Comparison of ENCODE assay signal across 8 cellular contexts in genomic region chr1:1614204-1614953, GRCh38. TPM values are rescaled to one million over a fixed set of nuclear protein-coding genes. Genes with fewer than 3 reads are reported as not detected.
DNase-seq lines count a peak whose midpoint lies in the region; ATAC-seq, FAIRE-seq and TF ChIP-seq lines count a peak whose summit lies in the region.

No MANE protein-coding gene starts in this region.

- TF ChIP-seq RAD21 in A549 (conservative IDR thresholded peaks at IDR 0.05 in 1 of 2, IDR thresholded peaks at IDR 0.05 in 1 of 2) = no peak

- H3K4me3 Mint-ChIP-seq in T-helper 2 cell treated with Interferon-gamma antibody and Interleukin-4, amounts not matched to agents 5 μg/mL and 100 μg/mL, for 36 hours = peak overlapping the region; percentile 91

- peaks cover 2% of the 10 kb centered on the region for H3K36me3 Mint-ChIP-seq in T-helper 2 cell treated with Interferon-gamma antibody and Interleukin-4, amounts not matched to agents 5 μg/mL and 100 μg/mL, for 36 hours (ENCODE audit: low read depth)

- no peak for TF ChIP-seq EP300 in A549 (IDR thresholded peaks at IDR 0.05)

- CTCF ChIA-PET in A549 (lab: Yijun Ruan, JAX) = interaction anchor here (1.2 to 2.7 kb wide), 2 partner anchors 17 to 22 kb away, joined by 5 to 9 read pairs; no protein-coding TSS in a partner anchor

- no peak for DNase-seq in A549 (ENCODE audit: low read depth in 1 of 2, low spot score in 1 of 2)
- peak; percentile 73 for DNase-seq in T-helper 2 cell treated with Interferon-gamma antibody and Interleukin-4, amounts not matched to agents 5 μg/mL and 100 μg/mL, for 36 hours (ENCODE audit: low spot score)
- peak; percentile 70 for DNase-seq in central memory CD4-positive, alpha-beta T cell
- peak; percentile 61 for DNase-seq in left kidney (ENCODE audit: low read depth, low spot score)
- DNase-seq in stimulated activated CD4-positive, alpha-beta T cell treated with anti-CD3 and anti-CD28 coated beads, Interleukin-4, amount 100 ng/mL, for 1 hour = peak; percentile 59
- DNase-seq in NCI-H2029 treated with DMSO at 0.1 percent for 48 hours (lab: John Stamatoyannopoulos, UW) = no peak
- no peak for DNase-seq in amniotic stem cell (lab: John Stamatoyannopoulos, UW)

- TF ChIP-seq CTCF in A549 (IDR thresholded peaks at IDR 0.05) = no peak

- peak overlapping the region; percentile 89 for H3K4me2 ChIP-seq in A549

- H3K4me3 ChIP-seq in A549 = peak overlapping the region; percentile 79

- H3K9me3 ChIP-seq in A549 = no peaks in the 10 kb centered on the region

- ATAC-seq in A549 (peak in 1 of 2 experiments; percentile 5; a peak in 2 of 6 replicates), HG03354 (IDR thresholded peaks at IDR 0.05; ENCODE audit: poor library complexity, severe bottlenecking, unreplicated experiment) (peak; percentile 2)

- WGBS in A549 (ENCODE audit: missing lambda C conversion rate) = 26% methylated on average over 30 of the region's 30 CpGs

- peak overlapping the region; percentile 95 for H3K27ac Mint-ChIP-seq in T-helper 2 cell treated with Interferon-gamma antibody and Interleukin-4, amounts not matched to agents 5 μg/mL and 100 μg/mL, for 36 hours

- H3K27ac ChIP-seq in A549 = peak overlapping the region; percentile 98 to 99; a peak in 5 of 6 replicates

- TF ChIP-seq POLR2A in A549 (IDR thresholded peaks at IDR 0.05; ENCODE audit: low read length) = no peak

- peaks cover 26% of the 10 kb centered on the region for H3K4me1 Mint-ChIP-seq in T-helper 2 cell treated with Interferon-gamma antibody and Interleukin-4, amounts not matched to agents 5 μg/mL and 100 μg/mL, for 36 hours (ENCODE audit: low read depth)

- no peaks in the 10 kb centered on the region for H3K9me3 Mint-ChIP-seq in T-helper 2 cell treated with Interferon-gamma antibody and Interleukin-4, amounts not matched to agents 5 μg/mL and 100 μg/mL, for 36 hours

- POLR2A ChIA-PET in A549 (lab: Yijun Ruan, JAX) = interaction anchor here (0.6 kb wide), 1 partner anchor 44 kb away, joined by 9 read pairs; no protein-coding TSS in a partner anchor

- H3K27me3 Mint-ChIP-seq in T-helper 2 cell treated with Interferon-gamma antibody and Interleukin-4, amounts not matched to agents 5 μg/mL and 100 μg/mL, for 36 hours (ENCODE audit: low read depth) = no peaks in the 10 kb centered on the region

- H3K4me1 ChIP-seq in A549 = peaks cover 17% of the 10 kb centered on the region

- no peak for FAIRE-seq in A549 (lab: Jason Lieb, UNC)

TF ChIP-seq in A549, 52 proteins besides CTCF, POLR2A, EP300 and RAD21 (continues in another document):
- TF ChIP-seq HDAC2 (IDR thresholded peaks at IDR 0.05) (no peak), KDM5A (IDR thresholded peaks at IDR 0.05) (no peak), EHF (CRISPR knock-in tag; IDR thresholded peaks at IDR 0.05) (no peak), E2F6 (IDR thresholded peaks at IDR 0.05; ENCODE audit: borderline replicate concordance, low read depth) (no peak), CHD2 (IDR thresholded peaks at IDR 0.05; ENCODE audit: low read length, partially characterized antibody) (no peak), REST (IDR thresholded peaks at IDR 0.05) (no peak), HOXB5 (CRISPR knock-in tag; IDR thresholded peaks at IDR 0.05) (no peak), FOSL2 (IDR thresholded peaks at IDR 0.05) (no peak), FOSL2 (CRISPR knock-in tag; IDR thresholded peaks at IDR 0.05) (no peak), HOXB13 (CRISPR knock-in tag; IDR thresholded peaks at IDR 0.05; ENCODE audit: low read depth) (no peak), SMC3 (IDR thresholded peaks at IDR 0.05) (no peak), ELK1 (IDR thresholded peaks at IDR 0.05; ENCODE audit: low read depth, low read length) (no peak), RFX5 (IDR thresholded peaks at IDR 0.05) (no peak), CBX2 (IDR thresholded peaks at IDR 0.05; ENCODE audit: borderline replicate concordance, low read depth) (no peak), MAFK (IDR thresholded peaks at IDR 0.05; ENCODE audit: partially characterized antibody) (no peak)

RNA-seq across cellular contexts. Expression of gene MIB2, which starts 0.9 kb away (rescaled TPM):
- polyA plus RNA-seq in A549 (2011; rRNA removed) = 4.9 and 5.1 TPM in 2 replicates
- 16.6 and 23.4 TPM in 2 replicates for polyA plus RNA-seq in A549 (2012; cell fraction: cytosol; rRNA removed)
- 132 and 216 TPM in 2 replicates for polyA plus RNA-seq in A549 (2012; cell fraction: nucleus; rRNA removed)
- polyA plus RNA-seq in A549 (2017; fragmentation: RNase III; extraction: RNeasy Plus Mini Kit Qiagen cat#74134 plus additional on column Dnase treatment) = 15.7 to 21.9 TPM (median 20.0 TPM) in 3 replicates
- polyA minus RNA-seq in A549 (2011; rRNA and poly(A)+ RNA removed) = 4.6 and 6.2 TPM in 2 replicates

RNA-seq across cellular contexts. Expression of gene FNDC10, which starts 14.4 kb away (rescaled TPM):
- polyA plus RNA-seq in A549 (2011; rRNA removed) (0.56 and 0.77 TPM in 2 replicates), A549 (2017; fragmentation: RNase III; extraction: RNeasy Plus Mini Kit Qiagen cat#74134 plus additional on column Dnase treatment) (2.7 to 4.2 TPM (median 4.0 TPM) in 3 replicates)
- polyA plus RNA-seq in A549 (2012; cell fraction: cytosol; rRNA removed) = 2.5 and 4.5 TPM in 2 replicates
- 3.3 and 3.9 TPM in 2 replicates for polyA plus RNA-seq in A549 (2012; cell fraction: nucleus; rRNA removed)
- polyA minus RNA-seq in A549 (2011; rRNA and poly(A)+ RNA removed) = 0.54 and 0.92 TPM in 2 replicates

RNA-seq across cellular contexts. Expression of gene MMP23B, which starts 17.6 kb away (rescaled TPM):
- polyA plus RNA-seq in A549 (2011; rRNA removed) (not detected in 2 replicates), A549 (2017; fragmentation: RNase III; extraction: RNeasy Plus Mini Kit Qiagen cat#74134 plus additional on column Dnase treatment) (0.66 to 1.0 TPM (median 0.84 TPM) in 3 replicates)
- 0.45 and 0.52 TPM in 2 replicates for polyA plus RNA-seq in A549 (2012; cell fraction: cytosol; rRNA removed)
- polyA plus RNA-seq in A549 (2012; cell fraction: nucleus; rRNA removed) = 3.9 and 4.0 TPM in 2 replicates
- polyA minus RNA-seq in A549 (2011; rRNA and poly(A)+ RNA removed) = 0.50 TPM in 1 of 2 replicates, not detected in the other

RNA-seq across cellular contexts. Expression of gene SSU72, which starts 39.7 kb away (rescaled TPM):
- polyA plus RNA-seq in A549 (2011; rRNA removed) = 80.4 and 101 TPM in 2 replicates
- polyA plus RNA-seq in A549 (2012; cell fraction: cytosol; rRNA removed) = 81.9 and 83.1 TPM in 2 replicates
- 55.0 and 77.6 TPM in 2 replicates for polyA plus RNA-seq in A549 (2012; cell fraction: nucleus; rRNA removed)
- polyA plus RNA-seq in A549 (2017; fragmentation: RNase III; extraction: RNeasy Plus Mini Kit Qiagen cat#74134 plus additional on column Dnase treatment) = 75.1 to 78.3 TPM (median 75.3 TPM) in 3 replicates
- 64.7 and 66.7 TPM in 2 replicates for polyA minus RNA-seq in A549 (2011; rRNA and poly(A)+ RNA removed)

RNA-seq across cellular contexts. Expression of gene CDK11B, which starts 44.4 kb away (rescaled TPM):
- polyA plus RNA-seq in A549 (2011; rRNA removed) (7.6 and 11.3 TPM in 2 replicates), A549 (2017; fragmentation: RNase III; extraction: RNeasy Plus Mini Kit Qiagen cat#74134 plus additional on column Dnase treatment) (33.8 to 35.0 TPM (median 33.8 TPM) in 3 replicates)
- 11.0 and 12.3 TPM in 2 replicates for polyA plus RNA-seq in A549 (2012; cell fraction: cytosol; rRNA removed)
- polyA plus RNA-seq in A549 (2012; cell fraction: nucleus; rRNA removed) = 22.1 and 34.8 TPM in 2 replicates
- polyA minus RNA-seq in A549 (2011; rRNA and poly(A)+ RNA removed) = 4.3 and 4.8 TPM in 2 replicates

Comparison
In these comparisons a context has a peak if more than half of its experiments do, and no peak if none do; other contexts are left out.
1. DNase-seq: peak in T-helper 2 cell treated with Interferon-gamma antibody and Interleukin-4, amounts not matched to agents 5 μg/mL and 100 μg/mL, for 36 hours (single experiment), central memory CD4-positive, alpha-beta T cell (single experiment), left kidney (single experiment) and stimulated activated CD4-positive, alpha-beta T cell treated with anti-CD3 and anti-CD28 coated beads, Interleukin-4, amount 100 ng/mL, for 1 hour (single experiment); none in A549 (0 of 2), NCI-H2029 treated with DMSO at 0.1 percent for 48 hours (single experiment) and amniotic stem cell (single experiment).